In the genomic region with DNA sequence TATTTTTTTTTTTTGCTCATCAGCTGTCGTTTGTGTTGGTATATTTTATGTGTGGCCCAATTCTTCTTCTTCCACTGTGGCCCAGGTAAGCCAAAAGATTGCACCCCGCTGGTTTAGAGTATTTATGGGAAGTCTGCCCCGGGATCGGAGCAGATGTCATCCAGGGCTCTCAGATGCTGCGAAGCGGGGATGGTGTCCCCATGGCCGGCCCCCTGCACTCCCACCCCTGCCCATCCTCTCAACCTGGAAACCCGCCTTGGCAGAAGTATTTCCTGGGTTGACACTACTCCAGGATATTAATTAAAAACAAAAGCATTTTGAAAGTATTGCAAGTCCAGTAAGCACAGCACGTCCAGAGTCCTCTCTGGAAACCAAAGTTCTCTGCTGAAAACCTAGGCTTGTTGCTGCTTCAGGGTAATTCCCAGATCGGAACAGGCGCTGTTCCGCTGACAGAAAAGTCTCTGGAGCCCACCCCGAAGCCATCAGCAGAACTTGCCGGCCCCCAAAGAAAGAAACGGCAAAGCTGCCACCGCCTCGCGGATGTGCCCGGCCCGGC, we compare ENCODE assay signal across 9 cellular contexts. TPM values are rescaled to one million over a fixed set of nuclear protein-coding genes. Genes with fewer than 3 reads are reported as not detected.
A peak's percentile ranks its signal among the peaks of the same experiment; 100 is the strongest.
DNase-seq lines count a peak whose midpoint lies in the region; ATAC-seq and TF ChIP-seq lines count a peak whose summit lies in the region.
"Had no signal": no experiment of that assay in that cellular context is flagged by ENCODE, and none has a peak within 500 bp of the region (broad histone marks: within the 10 kb centered on the region; RNA-seq: fewer than 3 reads in every experiment).

No MANE protein-coding gene starts in this region.

- no peak overlapping the region for H3K27ac Mint-ChIP-seq in activated CD4-positive, alpha-beta memory T cell treated with anti-CD3 and anti-CD28 coated beads for 36 hours

- CTCF ChIA-PET in activated CD4-positive, alpha-beta memory T cell treated with anti-CD3 and anti-CD28 coated beads for 36 hours (lab: Charles Lee): interaction anchor here (0.6 to 3.6 kb wide), 2 partner anchors 47 to 74 kb away, joined by 3 to 13 read pairs; no protein-coding TSS in a partner anchor

- H3K9ac ChIP-seq in colonic mucosa (ENCODE audit: low read depth in 2 of 2, low read length in 2 of 2): peak overlapping the region in 1 of 2 donors; percentile 69

- H3K9me3 Mint-ChIP-seq in activated CD4-positive, alpha-beta memory T cell treated with anti-CD3 and anti-CD28 coated beads for 36 hours: no peaks in the 10 kb centered on the region

- H3K4me1 ChIP-seq in cardiac muscle cell (ENCODE audit: low read depth): no peaks in the 10 kb centered on the region
- H3K4me1 ChIP-seq in colonic mucosa: peaks cover 8% of the 10 kb centered on the region
- no peaks in the 10 kb centered on the region for H3K4me1 ChIP-seq in muscle layer of duodenum (ENCODE audit: control insufficient read depth in 1 of 2, insufficient read depth in 2 of 2, low read length in 2 of 2)
- H3K4me1 ChIP-seq in uterus: no peaks in the 10 kb centered on the region

- TF ChIP-seq POLR2A in uterus (IDR thresholded peaks at IDR 0.05): no peak

- TF ChIP-seq CTCF in cardiac muscle cell (IDR thresholded peaks at IDR 0.05; ENCODE audit: low read depth, low read length) (no peak), colonic mucosa (IDR thresholded peaks at IDR 0.05) (no peak), uterus (IDR thresholded peaks at IDR 0.05) (no peak)

- H3K27me3 ChIP-seq in cardiac muscle cell (peaks cover 70% of the 10 kb centered on the region), colonic mucosa (no peaks in the 10 kb centered on the region), muscle layer of duodenum (ENCODE audit: low read depth, low read length) (no peaks in the 10 kb centered on the region), uterus (peaks cover 0 to 3% of the 10 kb centered on the region in 2 donors)

- intact Hi-C loops in Right ventricle myocardium inferior (cut with DNase I) (no loop called here), colonic mucosa (cut with DNase I) (loop anchor here (5.0 kb wide), 1 partner anchor 393 kb away; no protein-coding TSS in a partner anchor), uterus (cut with DNase I; ENCODE audit: low total_unique reads) (no loop called here)
- intact Hi-C loops in activated CD4-positive, alpha-beta memory T cell treated with anti-CD3 and anti-CD28 coated beads for 36 hours (cut with micrococcal nuclease): loop anchor here (5.0 kb wide), 1 partner anchor 47 kb away; no protein-coding TSS in a partner anchor

- peaks cover 55% of the 10 kb centered on the region for H3K27me3 Mint-ChIP-seq in activated CD4-positive, alpha-beta memory T cell treated with anti-CD3 and anti-CD28 coated beads for 36 hours

- peak in 1 of 2 donors; percentile 18 for DNase-seq in cardiac muscle cell (ENCODE audit: low read depth in 1 of 2, low spot score in 1 of 2)
- DNase-seq in Right ventricle myocardium inferior (ENCODE audit: missing footprints): no peak
- DNase-seq in colonic mucosa: no peak
- DNase-seq in uterus: no peak
- no peak for DNase-seq in activated CD4-positive, alpha-beta memory T cell treated with anti-CD3 and anti-CD28 coated beads for 36 hours
- no peak for DNase-seq in activated CD8-positive, alpha-beta memory T cell treated with anti-CD3 and anti-CD28 coated beads, Interleukin-2, amount 50 U/mL, for 48 hours
- DNase-seq in DMS 273 treated with DMSO at 0.1 percent for 48 hours (lab: John Stamatoyannopoulos, UW): no peak
- DNase-seq: NCI-H1092 treated with DMSO at 0.1 percent for 48 hours had no signal

- H3K36me3 ChIP-seq in cardiac muscle cell (no peaks in the 10 kb centered on the region), colonic mucosa (no peaks in the 10 kb centered on the region), muscle layer of duodenum (ENCODE audit: control insufficient read depth in 1 of 2, insufficient read depth in 2 of 2, low read length in 2 of 2) (no peaks in the 10 kb centered on the region), uterus (no peaks in the 10 kb centered on the region)

- peaks cover 2% of the 10 kb centered on the region for H3K4me1 Mint-ChIP-seq in activated CD4-positive, alpha-beta memory T cell treated with anti-CD3 and anti-CD28 coated beads for 36 hours (ENCODE audit: low read depth)

- H3K9me3 ChIP-seq in cardiac muscle cell (ENCODE audit: low read depth): no peaks in the 10 kb centered on the region
- H3K9me3 ChIP-seq in colonic mucosa: no peaks in the 10 kb centered on the region
- H3K9me3 ChIP-seq in muscle layer of duodenum (ENCODE audit: control insufficient read depth in 1 of 2, low read length in 2 of 2): no peaks in the 10 kb centered on the region
- no peaks in the 10 kb centered on the region for H3K9me3 ChIP-seq in uterus

- H3K4me3 ChIP-seq in cardiac muscle cell: peak overlapping the region; percentile 40
- H3K4me3 ChIP-seq in colonic mucosa: peak overlapping the region; percentile 38
- H3K4me3 ChIP-seq in muscle layer of duodenum (ENCODE audit: low read depth in 1 of 2, low read length in 2 of 2): peak overlapping the region; percentile 46 to 75
- peak overlapping the region; percentile 3 to 49 for H3K4me3 ChIP-seq in uterus

- no peak for ATAC-seq in Right ventricle myocardium inferior

- H3K27ac ChIP-seq in cardiac muscle cell: no peak overlapping the region
- H3K27ac ChIP-seq in colonic mucosa: no peak overlapping the region
- no peak overlapping the region for H3K27ac ChIP-seq in muscle layer of duodenum (ENCODE audit: low read length)
- peak overlapping the region in 1 of 2 donors; percentile 58 for H3K27ac ChIP-seq in uterus

- POLR2A ChIA-PET in activated CD4-positive, alpha-beta memory T cell treated with anti-CD3 and anti-CD28 coated beads for 36 hours (lab: Charles Lee): no interaction called here

- H3K4me3 Mint-ChIP-seq in activated CD4-positive, alpha-beta memory T cell treated with anti-CD3 and anti-CD28 coated beads for 36 hours: no peak overlapping the region

- H3K36me3 Mint-ChIP-seq in activated CD4-positive, alpha-beta memory T cell treated with anti-CD3 and anti-CD28 coated beads for 36 hours: no peaks in the 10 kb centered on the region

RNA-seq across cellular contexts. Expression of gene SCUBE2, which starts 0.8 kb away (rescaled TPM):
- total RNA-seq in cardiac muscle cell (0.18 and 0.21 TPM in 2 replicates), Right ventricle myocardium inferior (1.3 TPM), colonic mucosa (1 to 10 TPM; 2.5 to 7.5 TPM), uterus (10 to 100 TPM in 1 of 4 donors, 1 to 10 TPM in 2, under 1 TPM in 1; 0.88 to 66.8 (median 5.9) TPM)
- 1.4 TPM in 1 of 2 replicates, not detected in the other for polyA plus RNA-seq in cardiac muscle cell
- not detected for total RNA-seq in activated CD4-positive, alpha-beta memory T cell treated with anti-CD3 and anti-CD28 coated beads for 36 hours

Comparison
In these comparisons a context has a peak if more than half of its experiments do, and no peak if none do; other contexts are left out.
1. intact Hi-C loops: an anchor here in colonic mucosa (5.0 kb wide) and activated CD4-positive, alpha-beta memory T cell treated with anti-CD3 and anti-CD28 coated beads for 36 hours (5.0 kb wide); none called in Right ventricle myocardium inferior and uterus.